Comparison of ENCODE assay signal across 1 cellular context in the genomic region with DNA sequence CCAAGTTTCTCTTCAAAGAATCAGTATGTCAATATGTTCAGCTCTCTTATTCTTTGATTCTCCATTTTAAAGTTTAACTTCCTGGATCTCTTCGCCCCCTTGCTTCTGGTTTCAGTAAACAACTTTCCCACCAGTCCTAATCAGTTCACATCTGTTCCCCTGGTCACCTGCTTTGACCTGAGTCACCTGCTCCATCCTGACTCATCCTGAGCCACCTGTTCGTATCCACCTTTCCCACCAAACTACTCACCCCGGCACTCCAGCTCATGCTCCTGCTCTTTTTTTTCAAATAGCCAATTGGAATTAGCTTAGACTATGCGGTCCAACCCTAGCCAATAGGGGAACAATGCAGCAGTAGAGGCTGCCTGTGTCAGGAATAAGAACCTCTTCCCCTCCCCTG.
TF ChIP-seq lines count a peak whose summit lies in the region.

No MANE protein-coding gene starts in this region.

TF ChIP-seq in K562, 482 proteins besides CTCF, POLR2A, EP300 and RAD21 (continued from another document and continues in another):
- TF ChIP-seq, protein P1, sequence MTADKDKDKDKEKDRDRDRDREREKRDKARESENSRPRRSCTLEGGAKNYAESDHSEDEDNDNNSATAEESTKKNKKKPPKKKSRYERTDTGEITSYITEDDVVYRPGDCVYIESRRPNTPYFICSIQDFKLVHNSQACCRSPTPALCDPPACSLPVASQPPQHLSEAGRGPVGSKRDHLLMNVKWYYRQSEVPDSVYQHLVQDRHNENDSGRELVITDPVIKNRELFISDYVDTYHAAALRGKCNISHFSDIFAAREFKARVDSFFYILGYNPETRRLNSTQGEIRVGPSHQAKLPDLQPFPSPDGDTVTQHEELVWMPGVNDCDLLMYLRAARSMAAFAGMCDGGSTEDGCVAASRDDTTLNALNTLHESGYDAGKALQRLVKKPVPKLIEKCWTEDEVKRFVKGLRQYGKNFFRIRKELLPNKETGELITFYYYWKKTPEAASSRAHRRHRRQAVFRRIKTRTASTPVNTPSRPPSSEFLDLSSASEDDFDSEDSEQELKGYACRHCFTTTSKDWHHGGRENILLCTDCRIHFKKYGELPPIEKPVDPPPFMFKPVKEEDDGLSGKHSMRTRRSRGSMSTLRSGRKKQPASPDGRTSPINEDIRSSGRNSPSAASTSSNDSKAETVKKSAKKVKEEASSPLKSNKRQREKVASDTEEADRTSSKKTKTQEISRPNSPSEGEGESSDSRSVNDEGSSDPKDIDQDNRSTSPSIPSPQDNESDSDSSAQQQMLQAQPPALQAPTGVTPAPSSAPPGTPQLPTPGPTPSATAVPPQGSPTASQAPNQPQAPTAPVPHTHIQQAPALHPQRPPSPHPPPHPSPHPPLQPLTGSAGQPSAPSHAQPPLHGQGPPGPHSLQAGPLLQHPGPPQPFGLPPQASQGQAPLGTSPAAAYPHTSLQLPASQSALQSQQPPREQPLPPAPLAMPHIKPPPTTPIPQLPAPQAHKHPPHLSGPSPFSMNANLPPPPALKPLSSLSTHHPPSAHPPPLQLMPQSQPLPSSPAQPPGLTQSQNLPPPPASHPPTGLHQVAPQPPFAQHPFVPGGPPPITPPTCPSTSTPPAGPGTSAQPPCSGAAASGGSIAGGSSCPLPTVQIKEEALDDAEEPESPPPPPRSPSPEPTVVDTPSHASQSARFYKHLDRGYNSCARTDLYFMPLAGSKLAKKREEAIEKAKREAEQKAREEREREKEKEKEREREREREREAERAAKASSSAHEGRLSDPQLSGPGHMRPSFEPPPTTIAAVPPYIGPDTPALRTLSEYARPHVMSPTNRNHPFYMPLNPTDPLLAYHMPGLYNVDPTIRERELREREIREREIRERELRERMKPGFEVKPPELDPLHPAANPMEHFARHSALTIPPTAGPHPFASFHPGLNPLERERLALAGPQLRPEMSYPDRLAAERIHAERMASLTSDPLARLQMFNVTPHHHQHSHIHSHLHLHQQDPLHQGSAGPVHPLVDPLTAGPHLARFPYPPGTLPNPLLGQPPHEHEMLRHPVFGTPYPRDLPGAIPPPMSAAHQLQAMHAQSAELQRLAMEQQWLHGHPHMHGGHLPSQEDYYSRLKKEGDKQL (CRISPR knock-in tag; IDR thresholded peaks at IDR 0.05; ENCODE audit: borderline replicate concordance), result no peak
- TF ChIP-seq NRF1 (conservative IDR thresholded peaks at IDR 0.05 in 1 of 2, IDR thresholded peaks at IDR 0.05 in 1 of 2) (no peak), TGIF2 (CRISPR knock-in tag; IDR thresholded peaks at IDR 0.05) (no peak), CREM (IDR thresholded peaks at IDR 0.05; ENCODE audit: low read depth) (no peak), DPF2 (IDR thresholded peaks at IDR 0.05) (peak; percentile 61), HIVEP1 (CRISPR knock-in tag; IDR thresholded peaks at IDR 0.05) (no peak), ZNF174 (CRISPR knock-in tag; IDR thresholded peaks at IDR 0.05) (no peak), KHSRP (IDR thresholded peaks at IDR 0.05) (no peak), ETV5 (CRISPR knock-in tag; IDR thresholded peaks at IDR 0.05; ENCODE audit: low read depth) (no peak), ZNF217 (CRISPR knock-in tag; IDR thresholded peaks at IDR 0.05) (no peak), PML (IDR thresholded peaks at IDR 0.05; ENCODE audit: low read length) (no peak), CTBP1 (IDR thresholded peaks at IDR 0.05; ENCODE audit: borderline replicate concordance) (0 out of 2 replicates have a peak, but pooled peaks have one; percentile 65), MTA2 (IDR thresholded peaks at IDR 0.05; ENCODE audit: low read depth) (0 out of 2 replicates have a peak, but pooled peaks have one; percentile 16), ZNF436 (CRISPR knock-in tag; IDR thresholded peaks at IDR 0.05) (no peak), CBX3 (IDR thresholded peaks at IDR 0.05; ENCODE audit: borderline replicate concordance in 1 of 2, low read length in 2 of 2) (no peak), GABPB1 (CRISPR knock-in tag; IDR thresholded peaks at IDR 0.05) (no peak), ETS2 (tag; IDR thresholded peaks at IDR 0.05; ENCODE audit: borderline replicate concordance, poor library complexity, severe bottlenecking) (no peak), ZNF354B (CRISPR knock-in tag; IDR thresholded peaks at IDR 0.05) (no peak), NR2F6 (CRISPR knock-in tag; IDR thresholded peaks at IDR 0.05) (no peak), BRD4 (IDR thresholded peaks at IDR 0.05) (no peak), GTF2E2 (tag; IDR thresholded peaks at IDR 0.05) (no peak), RCOR1 (IDR thresholded peaks at IDR 0.05; ENCODE audit: borderline replicate concordance in 1 of 2, low read depth in 2 of 2, low read length in 2 of 2) (no peak), ZFP1 (CRISPR knock-in tag; IDR thresholded peaks at IDR 0.05) (no peak), ELF2 (CRISPR knock-in tag; IDR thresholded peaks at IDR 0.05) (no peak), ZNF12 (CRISPR knock-in tag; IDR thresholded peaks at IDR 0.05) (no peak), HDGF (IDR thresholded peaks at IDR 0.05) (no peak)
- TF ChIP-seq, protein P2, sequence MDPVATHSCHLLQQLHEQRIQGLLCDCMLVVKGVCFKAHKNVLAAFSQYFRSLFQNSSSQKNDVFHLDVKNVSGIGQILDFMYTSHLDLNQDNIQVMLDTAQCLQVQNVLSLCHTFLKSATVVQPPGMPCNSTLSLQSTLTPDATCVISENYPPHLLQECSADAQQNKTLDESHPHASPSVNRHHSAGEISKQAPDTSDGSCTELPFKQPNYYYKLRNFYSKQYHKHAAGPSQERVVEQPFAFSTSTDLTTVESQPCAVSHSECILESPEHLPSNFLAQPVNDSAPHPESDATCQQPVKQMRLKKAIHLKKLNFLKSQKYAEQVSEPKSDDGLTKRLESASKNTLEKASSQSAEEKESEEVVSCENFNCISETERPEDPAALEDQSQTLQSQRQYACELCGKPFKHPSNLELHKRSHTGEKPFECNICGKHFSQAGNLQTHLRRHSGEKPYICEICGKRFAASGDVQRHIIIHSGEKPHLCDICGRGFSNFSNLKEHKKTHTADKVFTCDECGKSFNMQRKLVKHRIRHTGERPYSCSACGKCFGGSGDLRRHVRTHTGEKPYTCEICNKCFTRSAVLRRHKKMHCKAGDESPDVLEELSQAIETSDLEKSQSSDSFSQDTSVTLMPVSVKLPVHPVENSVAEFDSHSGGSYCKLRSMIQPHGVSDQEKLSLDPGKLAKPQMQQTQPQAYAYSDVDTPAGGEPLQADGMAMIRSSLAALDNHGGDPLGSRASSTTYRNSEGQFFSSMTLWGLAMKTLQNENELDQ (CRISPR knock-in tag; IDR thresholded peaks at IDR 0.05; ENCODE audit: borderline replicate concordance), result no peak
- TF ChIP-seq, protein P3, sequence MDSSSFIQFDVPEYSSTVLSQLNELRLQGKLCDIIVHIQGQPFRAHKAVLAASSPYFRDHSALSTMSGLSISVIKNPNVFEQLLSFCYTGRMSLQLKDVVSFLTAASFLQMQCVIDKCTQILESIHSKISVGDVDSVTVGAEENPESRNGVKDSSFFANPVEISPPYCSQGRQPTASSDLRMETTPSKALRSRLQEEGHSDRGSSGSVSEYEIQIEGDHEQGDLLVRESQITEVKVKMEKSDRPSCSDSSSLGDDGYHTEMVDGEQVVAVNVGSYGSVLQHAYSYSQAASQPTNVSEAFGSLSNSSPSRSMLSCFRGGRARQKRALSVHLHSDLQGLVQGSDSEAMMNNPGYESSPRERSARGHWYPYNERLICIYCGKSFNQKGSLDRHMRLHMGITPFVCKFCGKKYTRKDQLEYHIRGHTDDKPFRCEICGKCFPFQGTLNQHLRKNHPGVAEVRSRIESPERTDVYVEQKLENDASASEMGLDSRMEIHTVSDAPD (CRISPR knock-in tag; IDR thresholded peaks at IDR 0.05), result no peak
- TF ChIP-seq, protein P4, sequence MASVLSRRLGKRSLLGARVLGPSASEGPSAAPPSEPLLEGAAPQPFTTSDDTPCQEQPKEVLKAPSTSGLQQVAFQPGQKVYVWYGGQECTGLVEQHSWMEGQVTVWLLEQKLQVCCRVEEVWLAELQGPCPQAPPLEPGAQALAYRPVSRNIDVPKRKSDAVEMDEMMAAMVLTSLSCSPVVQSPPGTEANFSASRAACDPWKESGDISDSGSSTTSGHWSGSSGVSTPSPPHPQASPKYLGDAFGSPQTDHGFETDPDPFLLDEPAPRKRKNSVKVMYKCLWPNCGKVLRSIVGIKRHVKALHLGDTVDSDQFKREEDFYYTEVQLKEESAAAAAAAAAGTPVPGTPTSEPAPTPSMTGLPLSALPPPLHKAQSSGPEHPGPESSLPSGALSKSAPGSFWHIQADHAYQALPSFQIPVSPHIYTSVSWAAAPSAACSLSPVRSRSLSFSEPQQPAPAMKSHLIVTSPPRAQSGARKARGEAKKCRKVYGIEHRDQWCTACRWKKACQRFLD (CRISPR knock-in tag; IDR thresholded peaks at IDR 0.05), result no peak
- TF ChIP-seq, protein P5, sequence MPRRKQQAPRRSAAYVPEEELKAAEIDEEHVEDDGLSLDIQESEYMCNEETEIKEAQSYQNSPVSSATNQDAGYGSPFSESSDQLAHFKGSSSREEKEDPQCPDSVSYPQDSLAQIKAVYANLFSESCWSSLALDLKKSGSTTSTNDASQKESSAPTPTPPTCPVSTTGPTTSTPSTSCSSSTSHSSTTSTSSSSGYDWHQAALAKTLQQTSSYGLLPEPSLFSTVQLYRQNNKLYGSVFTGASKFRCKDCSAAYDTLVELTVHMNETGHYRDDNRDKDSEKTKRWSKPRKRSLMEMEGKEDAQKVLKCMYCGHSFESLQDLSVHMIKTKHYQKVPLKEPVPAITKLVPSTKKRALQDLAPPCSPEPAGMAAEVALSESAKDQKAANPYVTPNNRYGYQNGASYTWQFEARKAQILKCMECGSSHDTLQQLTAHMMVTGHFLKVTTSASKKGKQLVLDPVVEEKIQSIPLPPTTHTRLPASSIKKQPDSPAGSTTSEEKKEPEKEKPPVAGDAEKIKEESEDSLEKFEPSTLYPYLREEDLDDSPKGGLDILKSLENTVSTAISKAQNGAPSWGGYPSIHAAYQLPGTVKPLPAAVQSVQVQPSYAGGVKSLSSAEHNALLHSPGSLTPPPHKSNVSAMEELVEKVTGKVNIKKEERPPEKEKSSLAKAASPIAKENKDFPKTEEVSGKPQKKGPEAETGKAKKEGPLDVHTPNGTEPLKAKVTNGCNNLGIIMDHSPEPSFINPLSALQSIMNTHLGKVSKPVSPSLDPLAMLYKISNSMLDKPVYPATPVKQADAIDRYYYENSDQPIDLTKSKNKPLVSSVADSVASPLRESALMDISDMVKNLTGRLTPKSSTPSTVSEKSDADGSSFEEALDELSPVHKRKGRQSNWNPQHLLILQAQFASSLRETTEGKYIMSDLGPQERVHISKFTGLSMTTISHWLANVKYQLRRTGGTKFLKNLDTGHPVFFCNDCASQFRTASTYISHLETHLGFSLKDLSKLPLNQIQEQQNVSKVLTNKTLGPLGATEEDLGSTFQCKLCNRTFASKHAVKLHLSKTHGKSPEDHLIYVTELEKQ (CRISPR knock-in tag; IDR thresholded peaks at IDR 0.05), result no peak
- TF ChIP-seq, protein P6, sequence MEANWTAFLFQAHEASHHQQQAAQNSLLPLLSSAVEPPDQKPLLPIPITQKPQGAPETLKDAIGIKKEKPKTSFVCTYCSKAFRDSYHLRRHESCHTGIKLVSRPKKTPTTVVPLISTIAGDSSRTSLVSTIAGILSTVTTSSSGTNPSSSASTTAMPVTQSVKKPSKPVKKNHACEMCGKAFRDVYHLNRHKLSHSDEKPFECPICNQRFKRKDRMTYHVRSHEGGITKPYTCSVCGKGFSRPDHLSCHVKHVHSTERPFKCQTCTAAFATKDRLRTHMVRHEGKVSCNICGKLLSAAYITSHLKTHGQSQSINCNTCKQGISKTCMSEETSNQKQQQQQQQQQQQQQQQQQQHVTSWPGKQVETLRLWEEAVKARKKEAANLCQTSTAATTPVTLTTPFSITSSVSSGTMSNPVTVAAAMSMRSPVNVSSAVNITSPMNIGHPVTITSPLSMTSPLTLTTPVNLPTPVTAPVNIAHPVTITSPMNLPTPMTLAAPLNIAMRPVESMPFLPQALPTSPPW (CRISPR knock-in tag; IDR thresholded peaks at IDR 0.05), result no peak
- TF ChIP-seq, protein P7, sequence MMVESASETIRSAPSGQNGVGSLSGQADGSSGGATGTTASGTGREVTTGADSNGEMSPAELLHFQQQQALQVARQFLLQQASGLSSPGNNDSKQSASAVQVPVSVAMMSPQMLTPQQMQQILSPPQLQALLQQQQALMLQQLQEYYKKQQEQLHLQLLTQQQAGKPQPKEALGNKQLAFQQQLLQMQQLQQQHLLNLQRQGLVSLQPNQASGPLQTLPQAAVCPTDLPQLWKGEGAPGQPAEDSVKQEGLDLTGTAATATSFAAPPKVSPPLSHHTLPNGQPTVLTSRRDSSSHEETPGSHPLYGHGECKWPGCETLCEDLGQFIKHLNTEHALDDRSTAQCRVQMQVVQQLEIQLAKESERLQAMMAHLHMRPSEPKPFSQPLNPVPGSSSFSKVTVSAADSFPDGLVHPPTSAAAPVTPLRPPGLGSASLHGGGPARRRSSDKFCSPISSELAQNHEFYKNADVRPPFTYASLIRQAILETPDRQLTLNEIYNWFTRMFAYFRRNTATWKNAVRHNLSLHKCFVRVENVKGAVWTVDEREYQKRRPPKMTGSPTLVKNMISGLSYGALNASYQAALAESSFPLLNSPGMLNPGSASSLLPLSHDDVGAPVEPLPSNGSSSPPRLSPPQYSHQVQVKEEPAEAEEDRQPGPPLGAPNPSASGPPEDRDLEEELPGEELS (CRISPR knock-in tag; IDR thresholded peaks at IDR 0.05; ENCODE audit: borderline replicate concordance), result no peak
- TF ChIP-seq, protein P8, sequence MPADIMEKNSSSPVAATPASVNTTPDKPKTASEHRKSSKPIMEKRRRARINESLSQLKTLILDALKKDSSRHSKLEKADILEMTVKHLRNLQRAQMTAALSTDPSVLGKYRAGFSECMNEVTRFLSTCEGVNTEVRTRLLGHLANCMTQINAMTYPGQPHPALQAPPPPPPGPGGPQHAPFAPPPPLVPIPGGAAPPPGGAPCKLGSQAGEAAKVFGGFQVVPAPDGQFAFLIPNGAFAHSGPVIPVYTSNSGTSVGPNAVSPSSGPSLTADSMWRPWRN (IDR thresholded peaks at IDR 0.05; ENCODE audit: low read depth), result no peak
- TF ChIP-seq, protein P9, sequence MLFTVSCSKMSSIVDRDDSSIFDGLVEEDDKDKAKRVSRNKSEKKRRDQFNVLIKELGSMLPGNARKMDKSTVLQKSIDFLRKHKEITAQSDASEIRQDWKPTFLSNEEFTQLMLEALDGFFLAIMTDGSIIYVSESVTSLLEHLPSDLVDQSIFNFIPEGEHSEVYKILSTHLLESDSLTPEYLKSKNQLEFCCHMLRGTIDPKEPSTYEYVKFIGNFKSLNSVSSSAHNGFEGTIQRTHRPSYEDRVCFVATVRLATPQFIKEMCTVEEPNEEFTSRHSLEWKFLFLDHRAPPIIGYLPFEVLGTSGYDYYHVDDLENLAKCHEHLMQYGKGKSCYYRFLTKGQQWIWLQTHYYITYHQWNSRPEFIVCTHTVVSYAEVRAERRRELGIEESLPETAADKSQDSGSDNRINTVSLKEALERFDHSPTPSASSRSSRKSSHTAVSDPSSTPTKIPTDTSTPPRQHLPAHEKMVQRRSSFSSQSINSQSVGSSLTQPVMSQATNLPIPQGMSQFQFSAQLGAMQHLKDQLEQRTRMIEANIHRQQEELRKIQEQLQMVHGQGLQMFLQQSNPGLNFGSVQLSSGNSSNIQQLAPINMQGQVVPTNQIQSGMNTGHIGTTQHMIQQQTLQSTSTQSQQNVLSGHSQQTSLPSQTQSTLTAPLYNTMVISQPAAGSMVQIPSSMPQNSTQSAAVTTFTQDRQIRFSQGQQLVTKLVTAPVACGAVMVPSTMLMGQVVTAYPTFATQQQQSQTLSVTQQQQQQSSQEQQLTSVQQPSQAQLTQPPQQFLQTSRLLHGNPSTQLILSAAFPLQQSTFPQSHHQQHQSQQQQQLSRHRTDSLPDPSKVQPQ (CRISPR knock-in tag; IDR thresholded peaks at IDR 0.05; ENCODE audit: borderline replicate concordance), result no peak
- TF ChIP-seq, protein P10, sequence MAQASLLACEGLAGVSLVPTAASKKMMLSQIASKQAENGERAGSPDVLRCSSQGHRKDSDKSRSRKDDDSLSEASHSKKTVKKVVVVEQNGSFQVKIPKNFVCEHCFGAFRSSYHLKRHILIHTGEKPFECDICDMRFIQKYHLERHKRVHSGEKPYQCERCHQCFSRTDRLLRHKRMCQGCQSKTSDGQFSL (CRISPR knock-in tag; IDR thresholded peaks at IDR 0.05), result no peak
- TF ChIP-seq, protein P10 (tag; IDR thresholded peaks at IDR 0.05), result no peak
